8 cellular contexts compared by ENCODE assay signal in genomic region chr3:52197842-52198625, GRCh38. TPM values are rescaled to one million over a fixed set of nuclear protein-coding genes. Genes with fewer than 3 reads are reported as not detected.
DNase-seq lines count a peak whose midpoint lies in the region; ATAC-seq and TF ChIP-seq lines count a peak whose summit lies in the region.

Gene ALAS1 (plus strand): TSS chr3:52198160. CDS start chr3:52199242, 1,082 bp downstream.

- BruUV-seq in OCI-LY7 (replicated peaks; lab: Mats Ljungman, UMichigan) = no TSS peak

- H3K9me3 ChIP-seq in HUES6 (ENCODE audit: control insufficient read depth, insufficient read depth, low read depth, low read length) = no peaks in the 10 kb centered on the region
- H3K9me3 ChIP-seq in OCI-LY7 (ENCODE audit: low read length) = no peaks in the 10 kb centered on the region
- no peaks in the 10 kb centered on the region for H3K9me3 ChIP-seq in mononuclear cell (ENCODE audit: low read depth, low read length)

- H3K9ac ChIP-seq in HUES6 (ENCODE audit: low read length) = peak within 1 kb of the TSS; percentile 81

- ATAC-seq in GM21423 (IDR thresholded peaks at IDR 0.05; ENCODE audit: unreplicated experiment) = peak; percentile 80

- H3K36me3 ChIP-seq in HUES6 (ENCODE audit: control insufficient read depth, insufficient read depth, low read length) (peaks cover 26% of the 10 kb centered on the region), OCI-LY7 (ENCODE audit: insufficient read depth, low read length) (peaks cover 36% of the 10 kb centered on the region)

- H3K9me2 ChIP-seq in OCI-LY7 (ENCODE audit: insufficient read depth, low read length) = no peaks in the 10 kb centered on the region

- peak within 1 kb of the TSS; percentile 99 for H3K4me2 ChIP-seq in OCI-LY7 (ENCODE audit: low read length)

- peak within 1 kb of the TSS; percentile 80 for H2AFZ ChIP-seq in OCI-LY7 (ENCODE audit: low read length)

- intact Hi-C loops in OCI-LY7 (cut with micrococcal nuclease; ENCODE audit: unreplicated experiment) = loop anchor here (1.0 kb wide), 1 partner anchor 44 kb away; the partner anchor contains the start of gene POC1A

- H3K4me1 ChIP-seq in HUES6 (ENCODE audit: control insufficient read depth, insufficient read depth, low read length) (peaks cover 15% of the 10 kb centered on the region), OCI-LY7 (ENCODE audit: insufficient read depth, low read length, poor library complexity, severe bottlenecking) (peaks cover 31% of the 10 kb centered on the region), mononuclear cell (ENCODE audit: insufficient read depth, low read length) (peaks cover 74% of the 10 kb centered on the region)

- POLR2A ChIA-PET in OCI-LY7 (lab: Charles Lee) = interaction anchor here (1.1 to 1.3 kb wide), 2 partner anchors 10 to 30 kb away, joined by 3 to 4 read pairs; no protein-coding TSS in a partner anchor

- 0 out of 2 replicates have a peak within 1 kb of the TSS, but pooled peaks have one; percentile 25 for H3K27ac ChIP-seq in HUES6 (ENCODE audit: low read depth, low read length)
- H3K27ac ChIP-seq in OCI-LY7 (ENCODE audit: low read depth, low read length, poor library complexity, severe bottlenecking) = peak within 1 kb of the TSS; percentile 46

- H3K27me3 ChIP-seq in HUES6 (ENCODE audit: control insufficient read depth, insufficient read depth, low read length) (no peaks in the 10 kb centered on the region), mononuclear cell (ENCODE audit: insufficient read depth, low read length) (no peaks in the 10 kb centered on the region)

- TF ChIP-seq CTCF in OCI-LY7 (conservative IDR thresholded peaks at IDR 0.05; ENCODE audit: low read length) (no peak), epithelial cell of esophagus (IDR thresholded peaks at IDR 0.05; ENCODE audit: insufficient read depth, low read depth, low read length, missing control alignments) (no peak)

- H3K4me3 ChIP-seq in HUES6 (ENCODE audit: low read depth, low read length) = peak within 1 kb of the TSS; percentile 95
- H3K4me3 ChIP-seq in OCI-LY7 (ENCODE audit: low read depth, low read length, poor library complexity, severe bottlenecking) = peak within 1 kb of the TSS; percentile 84
- H3K4me3 ChIP-seq in epithelial cell of esophagus (ENCODE audit: low read length) = peak within 1 kb of the TSS; percentile 80
- peak within 1 kb of the TSS; percentile 96 for H3K4me3 ChIP-seq in mononuclear cell (ENCODE audit: low read length)

- H3K79me2 ChIP-seq in OCI-LY7 (ENCODE audit: insufficient read depth, low read depth, low read length) = peaks cover 15% of the 10 kb centered on the region; the same call in 1 of the 2 replicates

- DNase-seq in DMS 273 (lab: John Stamatoyannopoulos, UW; ENCODE audit: unreplicated experiment) = peak; percentile 94
- DNase-seq in OCI-LY7 (ENCODE audit: low spot score) = peak; percentile 95
- peak; percentile 95 for DNase-seq in activated T-cell treated with anti-CD3 and anti-CD28 coated beads for 1 hour (ENCODE audit: low read depth)
- DNase-seq in epithelial cell of esophagus (ENCODE audit: low read depth) = peak; percentile 76
- DNase-seq in stimulated activated CD8-positive, alpha-beta memory T cell treated with anti-CD3 and anti-CD28 coated beads, Interleukin-4, amount 100 ng/mL, for 1 hour (ENCODE audit: low read depth in 2 of 2, low spot score in 1 of 2) = peak; percentile 87 to 90

- H4K20me1 ChIP-seq in OCI-LY7 (ENCODE audit: insufficient read depth, low read length) = no peaks in the 10 kb centered on the region

- CTCF ChIA-PET in OCI-LY7 (lab: Charles Lee; ENCODE audit: unreplicated experiment) = interaction anchor here (0.6 kb wide), 1 partner anchor 154 kb away, joined by 3 read pairs; no protein-coding TSS in a partner anchor

RNA-seq across cellular contexts. Expression of gene ALAS1, which starts in this region (rescaled TPM):
- total RNA-seq in OCI-LY7 (2014; rRNA removed; shearing (Covaris generic)) = 24.5 and 34.4 TPM in 2 replicates
- total RNA-seq in OCI-LY7 (2022) (43.3 and 43.6 TPM in 2 replicates), mononuclear cell (20.4 TPM)

Comparison
In these comparisons a context has a peak if more than half of its experiments do, and no peak if none do; other contexts are left out.
1. Peak in every context shown above with its lines: DNase-seq, ATAC-seq, H3K4me3 ChIP-seq and H3K27ac ChIP-seq.